In genomic region chr3:190706582-190706981, GRCh38 we compare ENCODE assay signal across 21 cellular contexts.
DNase-seq lines count a peak whose midpoint lies in the region; ATAC-seq and TF ChIP-seq lines count a peak whose summit lies in the region.
"Had no signal": no experiment of that assay in that cellular context is flagged by ENCODE, and none has a peak within 500 bp of the region (broad histone marks: within the 10 kb centered on the region; RNA-seq: fewer than 3 reads in every experiment).

No MANE protein-coding gene starts in this region.

- ATAC-seq in activated CD4-positive, CD25-positive, alpha-beta regulatory T cell treated with anti-CD3 and anti-CD28 coated beads, Interleukin-2, amount 50 U/mL, for 24 hours: peak; percentile 37 to 62
- ATAC-seq in activated naive CD4-positive, alpha-beta T cell treated with anti-CD3 and anti-CD28 coated beads, Interleukin-2, amount 50 U/mL, for 72 hours: peak; percentile 29 to 75
- peak; percentile 89 for ATAC-seq in stimulated activated effector memory CD8-positive, alpha-beta T cell treated with anti-CD3 and anti-CD28 coated beads, Interleukin-12 subunit alpha, Interleukin-12 subunit beta, amount 100 ng/mL, for 72 hours
- no peak for ATAC-seq in CD8-positive, alpha-beta T cell
- ATAC-seq: A549, HCT116, HepG2 had no signal

- POLR2A ChIA-PET in CD8-positive, alpha-beta T cell (lab: Charles Lee): no interaction called here

- H3K4me1 Mint-ChIP-seq in stimulated activated effector memory CD8-positive, alpha-beta T cell treated with anti-CD3 and anti-CD28 coated beads, Interleukin-12 subunit alpha, Interleukin-12 subunit beta, amount 100 ng/mL, for 72 hours: no peaks in the 10 kb centered on the region
- no peaks in the 10 kb centered on the region for H3K4me1 Mint-ChIP-seq in CD8-positive, alpha-beta T cell (ENCODE audit: low read depth)
- H3K4me1 Mint-ChIP-seq: IgD-negative memory B cell had no signal

- peaks cover 3% of the 10 kb centered on the region for H3K27me3 ChIP-seq in CD8-positive, alpha-beta T cell (ENCODE audit: insufficient read depth, low read length)

- H3K27me3 Mint-ChIP-seq in CD8-positive, alpha-beta T cell (ENCODE audit: low read depth): peaks cover 3% of the 10 kb centered on the region
- H3K27me3 Mint-ChIP-seq: IgD-negative memory B cell had no signal

- CTCF ChIA-PET in CD8-positive, alpha-beta T cell (lab: Charles Lee): no interaction called here

- no peak overlapping the region for H3K4me3 ChIP-seq in CD8-positive, alpha-beta T cell (ENCODE audit: low read depth, low read length)
- H3K4me3 ChIP-seq: A549 had no signal

- H3K27ac Mint-ChIP-seq in activated naive CD4-positive, alpha-beta T cell treated with anti-CD3 and anti-CD28 coated beads, Interleukin-2, amount 50 U/mL, for 72 hours: no peak overlapping the region
- H3K27ac Mint-ChIP-seq in stimulated activated effector memory CD8-positive, alpha-beta T cell treated with anti-CD3 and anti-CD28 coated beads, Interleukin-12 subunit alpha, Interleukin-12 subunit beta, amount 100 ng/mL, for 72 hours: no peak overlapping the region
- H3K27ac Mint-ChIP-seq in CD8-positive, alpha-beta T cell: no peak overlapping the region
- H3K27ac Mint-ChIP-seq: CD4-positive, alpha-beta T cell; HFFc6; IgD-negative memory B cell had no signal

- no peaks in the 10 kb centered on the region for H3K36me3 ChIP-seq in CD8-positive, alpha-beta T cell (ENCODE audit: insufficient read depth, low read length)

- intact Hi-C loops in CD8-positive, alpha-beta T cell (cut with DNase I, micrococcal nuclease): no loop called here

- DNase-seq in activated CD4-positive, CD25-positive, alpha-beta regulatory T cell treated with anti-CD3 and anti-CD28 coated beads, Interleukin-2, amount 50 U/mL, for 72 hours: no peak
- DNase-seq in activated naive CD4-positive, alpha-beta T cell treated with anti-CD3 and anti-CD28 coated beads, Interleukin-2, amount 50 U/mL, for 72 hours (ENCODE audit: low spot score in 2 of 2): no peak
- no peak for DNase-seq in activated naive CD4-positive, alpha-beta T cell treated with anti-CD3 and anti-CD28 coated beads, Interleukin-2, amount 50 U/mL, for 16 hours
- no peak for DNase-seq in stimulated activated effector memory CD8-positive, alpha-beta T cell treated with anti-CD3 and anti-CD28 coated beads, Interleukin-12 subunit alpha, Interleukin-12 subunit beta, amount 100 ng/mL, for 72 hours (ENCODE audit: low spot score in 2 of 2)
- DNase-seq in OCI-M1 (lab: John Stamatoyannopoulos, UW): no peak
- no peak for DNase-seq in CD8-positive, alpha-beta T cell
- DNase-seq: AML-193; CD4-positive, alpha-beta T cell; DMS153; DMS79; GF-D8; GOT3; H7; HFFc6 had no signal

- H3K27ac ChIP-seq in CD8-positive, alpha-beta T cell (ENCODE audit: low read depth, low read length): no peak overlapping the region
- H3K27ac ChIP-seq: 22Rv1, A549, C4-2B had no signal

- H3K36me3 Mint-ChIP-seq in activated naive CD4-positive, alpha-beta T cell treated with anti-CD3 and anti-CD28 coated beads, Interleukin-2, amount 50 U/mL, for 72 hours: no peaks in the 10 kb centered on the region
- H3K36me3 Mint-ChIP-seq in stimulated activated effector memory CD8-positive, alpha-beta T cell treated with anti-CD3 and anti-CD28 coated beads, Interleukin-12 subunit alpha, Interleukin-12 subunit beta, amount 100 ng/mL, for 72 hours: no peaks in the 10 kb centered on the region
- no peaks in the 10 kb centered on the region for H3K36me3 Mint-ChIP-seq in CD8-positive, alpha-beta T cell
- H3K36me3 Mint-ChIP-seq: IgD-negative memory B cell had no signal

- TF ChIP-seq CTCF in CD8-positive, alpha-beta T cell (IDR thresholded peaks at IDR 0.05): no peak

- peaks cover 0 to 3% of the 10 kb centered on the region in 2 donors for H3K9me3 Mint-ChIP-seq in activated naive CD4-positive, alpha-beta T cell treated with anti-CD3 and anti-CD28 coated beads, Interleukin-2, amount 50 U/mL, for 72 hours
- H3K9me3 Mint-ChIP-seq in stimulated activated effector memory CD8-positive, alpha-beta T cell treated with anti-CD3 and anti-CD28 coated beads, Interleukin-12 subunit alpha, Interleukin-12 subunit beta, amount 100 ng/mL, for 72 hours: no peaks in the 10 kb centered on the region
- no peaks in the 10 kb centered on the region for H3K9me3 Mint-ChIP-seq in CD8-positive, alpha-beta T cell
- H3K9me3 Mint-ChIP-seq: CD4-positive, alpha-beta T cell; HFFc6; IgD-negative memory B cell had no signal

- no peak overlapping the region for H3K4me3 Mint-ChIP-seq in stimulated activated effector memory CD8-positive, alpha-beta T cell treated with anti-CD3 and anti-CD28 coated beads, Interleukin-12 subunit alpha, Interleukin-12 subunit beta, amount 100 ng/mL, for 72 hours
- no peak overlapping the region for H3K4me3 Mint-ChIP-seq in CD8-positive, alpha-beta T cell
- H3K4me3 Mint-ChIP-seq: CD4-positive, alpha-beta T cell; HFFc6; IgD-negative memory B cell had no signal

- H3K4me1 ChIP-seq in CD8-positive, alpha-beta T cell (ENCODE audit: insufficient read depth, low read length): no peaks in the 10 kb centered on the region
- H3K4me1 ChIP-seq: A549 had no signal

- no peaks in the 10 kb centered on the region for H3K9me3 ChIP-seq in CD8-positive, alpha-beta T cell (ENCODE audit: low read length)
- H3K9me3 ChIP-seq: A549 had no signal
